14 cellular contexts compared by ENCODE assay signal in the genomic region with DNA sequence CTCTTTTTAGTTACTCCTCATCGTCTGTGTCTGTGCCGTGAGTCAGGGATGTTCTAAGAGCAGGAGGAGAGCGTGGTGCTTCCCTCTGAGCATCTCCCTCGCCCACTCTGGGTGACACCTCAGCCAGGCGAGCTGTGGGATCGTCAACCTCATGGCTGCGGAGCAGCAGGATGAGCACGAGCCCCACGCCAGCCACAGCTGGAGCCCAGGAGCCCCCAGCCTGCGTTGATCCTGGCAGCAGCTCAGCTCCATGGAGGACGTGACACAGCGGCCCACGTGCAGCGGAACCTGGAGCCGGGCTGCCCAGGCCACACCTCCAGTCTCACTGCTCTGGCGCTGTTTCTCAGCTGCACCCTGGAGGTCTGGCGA.
"Had no signal": no experiment of that assay in that cellular context is flagged by ENCODE, and none has a peak within 500 bp of the region (broad histone marks: within the 10 kb centered on the region; RNA-seq: fewer than 3 reads in every experiment).

No MANE protein-coding gene starts in this region.

- H3K27ac ChIP-seq: heart left ventricle, lower lobe of right lung, parathyroid adenoma, thyroid gland had no signal

- H3K4me3 ChIP-seq: heart left ventricle, lower lobe of right lung, thyroid gland had no signal

- H3K36me3 ChIP-seq: heart left ventricle, lower lobe of right lung, thyroid gland had no signal

- H3K27me3 ChIP-seq: thyroid gland had no signal

- ATAC-seq: activated T-helper 17 cell treated with anti-CD3 and anti-CD28 coated beads, Interleukin-2, amount 50 U/mL, for 72 hours; heart left ventricle; left colon; stimulated activated naive B cell treated with anti-CD40 and anti-IgM and Interleukin-4, amounts not matched to agents 10 μg/mL and 1 μg/mL and 100 μg/mL, for 72 hours had no signal

- DNase-seq: activated CD4-positive, alpha-beta T cell treated with anti-CD3 and anti-CD28 coated beads, Interleukin-2, amount 50 U/mL, for 4 hours; activated CD4-positive, CD25-positive, alpha-beta regulatory T cell treated with anti-CD3 and anti-CD28 coated beads, Interleukin-2, amount 50 U/mL, for 72 hours; activated naive CD4-positive, alpha-beta T cell treated with anti-CD3 and anti-CD28 coated beads, Interleukin-2, amount 10 ng/mL, durations not matched to agents 7 days and 5 days; activated T-cell treated with anti-CD3 and anti-CD28 coated beads for 4 hours; endodermal cell; heart left ventricle; left colon; lower lobe of right lung; stimulated activated CD4-positive, alpha-beta T cell treated with anti-CD3 and anti-CD28 coated beads, Interleukin-15, amount 100 ng/mL, for 24 hours; stimulated activated CD4-positive, alpha-beta T cell treated with anti-CD3 and anti-CD28 coated beads, Interleukin-4, amount 100 ng/mL, for 1 hour; stimulated activated naive B cell treated with anti-CD40 and anti-IgM and Interleukin-4, amounts not matched to agents 10 μg/mL and 1 μg/mL and 100 μg/mL, for 72 hours; thyroid gland had no signal

- H3K4me1 ChIP-seq: heart left ventricle, lower lobe of right lung, parathyroid adenoma, thyroid gland had no signal

- H3K9me3 ChIP-seq: heart left ventricle, lower lobe of right lung, thyroid gland had no signal
